1 cellular context compared by ENCODE assay signal in genomic region chr17:3904486-3904885, GRCh38.
A peak's percentile ranks its signal among the peaks of the same experiment; 100 is the strongest.
TF ChIP-seq lines count a peak whose summit lies in the region.

No MANE protein-coding gene starts in this region.

TF ChIP-seq in H1, 55 proteins besides CTCF, POLR2A, EP300 and RAD21:
- TF ChIP-seq SIRT6 (IDR thresholded peaks at IDR 0.05; ENCODE audit: low read length): no peak
- no peak for TF ChIP-seq SP2 (IDR thresholded peaks at IDR 0.05; ENCODE audit: low read length)
- no peak for TF ChIP-seq CHD7 (IDR thresholded peaks at IDR 0.05; ENCODE audit: insufficient replicate concordance, low read length)
- no peak for TF ChIP-seq RFX5 (IDR thresholded peaks at IDR 0.05; ENCODE audit: borderline replicate concordance, low read depth, low read length)
- peak; percentile 78 for TF ChIP-seq E2F6 (IDR thresholded peaks at IDR 0.05)
- TF ChIP-seq BRCA1 (IDR thresholded peaks at IDR 0.05; ENCODE audit: low read depth, low read length): no peak
- TF ChIP-seq RBBP5 (IDR thresholded peaks at IDR 0.05; ENCODE audit: borderline replicate concordance, low read depth, low read length): no peak
- no peak for TF ChIP-seq NANOG (IDR thresholded peaks at IDR 0.05; ENCODE audit: insufficient read depth, low read depth, low read length, poor library complexity, severe bottlenecking)
- no peak for TF ChIP-seq USF2 (IDR thresholded peaks at IDR 0.05; ENCODE audit: low read length)
- TF ChIP-seq HDAC2 (IDR thresholded peaks at IDR 0.05; ENCODE audit: borderline replicate concordance in 1 of 2, low read depth in 2 of 2, low read length in 2 of 2): peak in 1 of 2 experiments; percentile 73; a peak in 1 of 4 replicates
- no peak for TF ChIP-seq JUND (IDR thresholded peaks at IDR 0.05; ENCODE audit: low read length)
- no peak for TF ChIP-seq TEAD4 (IDR thresholded peaks at IDR 0.05; ENCODE audit: low read depth, low read length)
- no peak for TF ChIP-seq POU5F1 (IDR thresholded peaks at IDR 0.05; ENCODE audit: low read depth, low read length)
- TF ChIP-seq CHD2 (IDR thresholded peaks at IDR 0.05; ENCODE audit: low read length): no peak
- TF ChIP-seq KDM1A (IDR thresholded peaks at IDR 0.05; ENCODE audit: borderline replicate concordance, low read length): no peak
- TF ChIP-seq EZH2 (IDR thresholded peaks at IDR 0.05; ENCODE audit: low read depth, low read length, severe bottlenecking): no peak
- TF ChIP-seq PHF8 (conservative IDR thresholded peaks at IDR 0.05; ENCODE audit: low read depth, low read length): no peak
- TF ChIP-seq EGR1 (IDR thresholded peaks at IDR 0.05; ENCODE audit: borderline replicate concordance, low read depth, low read length): no peak
- no peak for TF ChIP-seq KDM5A (IDR thresholded peaks at IDR 0.05; ENCODE audit: low read length)
- peak; percentile 34; the same call in 1 of the 2 replicates for TF ChIP-seq MAX (IDR thresholded peaks at IDR 0.05)
- no peak for TF ChIP-seq CBX5 (IDR thresholded peaks at IDR 0.05; ENCODE audit: low read depth, low read length)
- no peak for TF ChIP-seq CBX8 (IDR thresholded peaks at IDR 0.05; ENCODE audit: borderline replicate concordance, low read depth, low read length)
- no peak for TF ChIP-seq ZNF274 (IDR thresholded peaks at IDR 0.05; ENCODE audit: borderline replicate concordance, extremely low read depth, low read length)
- TF ChIP-seq POLR2AphosphoS5 (IDR thresholded peaks at IDR 0.05; ENCODE audit: low read depth, low read length): no peak
- TF ChIP-seq KDM4A (IDR thresholded peaks at IDR 0.05; ENCODE audit: low read depth, low read length, severe bottlenecking): no peak
TF ChIP-seq in H1: peak in this region for 3.
